Comparison of ENCODE assay signal across 9 cellular contexts in genomic region chr2:241509408-241509784, GRCh38. TPM values are rescaled to one million over a fixed set of nuclear protein-coding genes. Genes with fewer than 3 reads are reported as not detected.
A peak's percentile ranks its signal among the peaks of the same experiment; 100 is the strongest.
DNase-seq lines count a peak whose midpoint lies in the region; ATAC-seq and TF ChIP-seq lines count a peak whose summit lies in the region.
"Had no signal": no experiment of that assay in that cellular context is flagged by ENCODE, and none has a peak within 500 bp of the region (broad histone marks: within the 10 kb centered on the region; RNA-seq: fewer than 3 reads in every experiment).

No MANE protein-coding gene starts in this region.

- peaks cover 0 to 41% (median 23%) of the 10 kb centered on the region in 4 donors for H3K4me1 ChIP-seq in tibial nerve

- ATAC-seq in memory B cell (ENCODE audit: low read depth) = no peak

- no peak for TF ChIP-seq EP300 in tibial nerve (IDR thresholded peaks at IDR 0.05)

- POLR2A ChIA-PET in MCF 10A (lab: Yijun Ruan, JAX) (interaction anchor here (0.5 to 2.0 kb wide), 5 partner anchors 49 to 408 kb away, joined by 3 to 6 read pairs (median 3); partner anchors contain the start of genes BOK, D2HGDH and PPP1R7), HEK293T (lab: Yijun Ruan, JAX) (no interaction called here)

- peak overlapping the region; percentile 78 to 94 (median 82) for H3K4me3 ChIP-seq in tibial nerve

- 34 to 48% methylated on average over 9 of the region's 9 CpGs for WGBS in tibial nerve, 2 donors

- H3K36me3 Mint-ChIP-seq in activated T-cell treated with anti-CD3 and anti-CD28 coated beads, Interleukin-2, amount 50 U/mL, for 24 hours (ENCODE audit: low read depth) = peaks cover 20% of the 10 kb centered on the region
- H3K36me3 Mint-ChIP-seq in MCF 10A (ENCODE audit: insufficient read depth, unreplicated experiment) (peaks cover 6% of the 10 kb centered on the region), memory B cell (no peaks in the 10 kb centered on the region)

- TF ChIP-seq CTCF in MCF 10A (IDR thresholded peaks at IDR 0.05; ENCODE audit: unreplicated experiment) (no peak), tibial nerve (IDR thresholded peaks at IDR 0.05) (no peak)

- peaks cover 3% of the 10 kb centered on the region for H3K9me3 Mint-ChIP-seq in activated T-cell treated with anti-CD3 and anti-CD28 coated beads, Interleukin-2, amount 50 U/mL, for 24 hours
- H3K9me3 Mint-ChIP-seq in MCF 10A (ENCODE audit: unreplicated experiment) (no peaks in the 10 kb centered on the region), memory B cell (no peaks in the 10 kb centered on the region)

- no peak for DNase-seq in activated T-cell treated with anti-CD3 and anti-CD28 coated beads, Interleukin-2, amount 50 U/mL, for 24 hours
- no peak for DNase-seq in activated T-cell treated with anti-CD3 and anti-CD28 coated beads, Interleukin-2, amount 50 U/mL, for 1 hour
- DNase-seq in MCF 10A (ENCODE audit: unreplicated experiment) (no peak), memory B cell (ENCODE audit: low spot score in 2 of 2) (no peak), tibial nerve (ENCODE audit: low spot score in 2 of 2) (no peak), LoVo (ENCODE audit: low spot score) (no peak), nucleus accumbens (lab: John Stamatoyannopoulos, UW) (no peak), HEK293T (ENCODE audit: extremely low spot score) (no peak)
- DNase-seq: T-helper 9 cell had no signal

- no peaks in the 10 kb centered on the region for H3K27me3 Mint-ChIP-seq in activated T-cell treated with anti-CD3 and anti-CD28 coated beads, Interleukin-2, amount 50 U/mL, for 24 hours
- no peaks in the 10 kb centered on the region for H3K27me3 Mint-ChIP-seq in MCF 10A (ENCODE audit: insufficient read depth, unreplicated experiment)
- no peaks in the 10 kb centered on the region for H3K27me3 Mint-ChIP-seq in memory B cell

- peak overlapping the region in 2 of 4 donors; percentile 90 to 91 for H3K27ac ChIP-seq in tibial nerve

- intact Hi-C loops in MCF 10A (cut with micrococcal nuclease) = no loop called here

- no TSS peak for BruUV-seq in MCF 10A (replicated peaks; lab: Mats Ljungman, UMichigan)

- peaks cover 0 to 2% (median 0%) of the 10 kb centered on the region in 3 donors for H3K36me3 ChIP-seq in tibial nerve

- peak overlapping the region; percentile 61 for H3K27ac Mint-ChIP-seq in activated T-cell treated with anti-CD3 and anti-CD28 coated beads, Interleukin-2, amount 50 U/mL, for 24 hours
- H3K27ac Mint-ChIP-seq in MCF 10A (ENCODE audit: low read depth, unreplicated experiment) (peak overlapping the region; percentile 25), memory B cell (peak overlapping the region; percentile 33)

- TF ChIP-seq POLR2A in tibial nerve (IDR thresholded peaks at IDR 0.05) = no peak

- peaks cover 29% of the 10 kb centered on the region for H3K4me1 Mint-ChIP-seq in activated T-cell treated with anti-CD3 and anti-CD28 coated beads, Interleukin-2, amount 50 U/mL, for 24 hours (ENCODE audit: low read depth)
- H3K4me1 Mint-ChIP-seq in MCF 10A (ENCODE audit: insufficient read depth, unreplicated experiment) (peaks cover 13% of the 10 kb centered on the region), memory B cell (peaks cover 14% of the 10 kb centered on the region)

- CTCF ChIA-PET in MCF 10A (lab: Yijun Ruan, JAX) (no interaction called here), HEK293T (lab: Yijun Ruan, JAX) (no interaction called here)

- H3K27me3 ChIP-seq in tibial nerve = no peaks in the 10 kb centered on the region

- H3K4me3 Mint-ChIP-seq in activated T-cell treated with anti-CD3 and anti-CD28 coated beads, Interleukin-2, amount 50 U/mL, for 24 hours = peak overlapping the region; percentile 46
- H3K4me3 Mint-ChIP-seq in MCF 10A (ENCODE audit: unreplicated experiment) (peak overlapping the region; percentile 87), memory B cell (peak overlapping the region; percentile 86)

- H3K9me3 ChIP-seq in tibial nerve = no peaks in the 10 kb centered on the region

TF ChIP-seq in HEK293T, 16 proteins besides CTCF, POLR2A, EP300 and RAD21:
- no peak for TF ChIP-seq LEF1 (IDR thresholded peaks at IDR 0.05; ENCODE audit: borderline replicate concordance)

RNA-seq across cellular contexts. Expression of gene STK25, which starts 1.0 kb away (rescaled TPM):
- total RNA-seq in MCF 10A (2022) (102 and 117 TPM in 2 replicates), tibial nerve (100 to 1,000 TPM; 234 to 301 (median 275) TPM)

RNA-seq across cellular contexts. Expression of gene BOK, which starts 49.1 kb away (rescaled TPM):
- total RNA-seq in MCF 10A (2022) (15.5 and 18.6 TPM in 2 replicates), tibial nerve (10 to 100 TPM; 49.6 to 81.6 (median 71.4) TPM)
